Comparison of ENCODE assay signal across 8 cellular contexts in genomic region chr6:3176562-3177355, GRCh38. TPM values are rescaled to one million over a fixed set of nuclear protein-coding genes. Genes with fewer than 3 reads are reported as not detected.
A peak's percentile ranks its signal among the peaks of the same experiment; 100 is the strongest.
DNase-seq lines count a peak whose midpoint lies in the region; ATAC-seq, FAIRE-seq and TF ChIP-seq lines count a peak whose summit lies in the region.
"Had no signal": no experiment of that assay in that cellular context is flagged by ENCODE, and none has a peak within 500 bp of the region (broad histone marks: within the 10 kb centered on the region; RNA-seq: fewer than 3 reads in every experiment).

No MANE protein-coding gene starts in this region.

- H3K9ac ChIP-seq in neural progenitor cell = no peak overlapping the region

- no peak overlapping the region for H3K4me2 ChIP-seq in neural progenitor cell

- TF ChIP-seq CTCF in HFF-Myc (IDR thresholded peaks at IDR 0.05; ENCODE audit: low read depth, low read length, missing control alignments) (no peak), brain (conservative IDR thresholded peaks at IDR 0.05) (no peak), neural progenitor cell (IDR thresholded peaks at IDR 0.05) (no peak), D721Med (IDR thresholded peaks at IDR 0.05; ENCODE audit: insufficient read depth, missing control alignments) (no peak)

- no peak overlapping the region for H2AFZ ChIP-seq in neural progenitor cell (replicated peaks)

- no peaks in the 10 kb centered on the region for H3K9me3 ChIP-seq in neural progenitor cell (ENCODE audit: low read depth)

- no peaks in the 10 kb centered on the region for H3K27me3 ChIP-seq in neural progenitor cell

- peak; percentile 78 for DNase-seq in HFF-Myc (ENCODE audit: extremely low read depth, low read depth)
- peak; percentile 62 for DNase-seq in occipital lobe (lab: John Stamatoyannopoulos, UW)
- DNase-seq in neural progenitor cell (ENCODE audit: low spot score) = no peak
- DNase-seq in D721Med (ENCODE audit: insufficient read length, low spot score) = no peak

- ATAC-seq in GM19455 (IDR thresholded peaks at IDR 0.05; ENCODE audit: unreplicated experiment) = no peak

- no peaks in the 10 kb centered on the region for H3K79me2 ChIP-seq in neural progenitor cell (ENCODE audit: low read depth)

- H3K9me3 Mint-ChIP-seq in brain = peaks cover 0 to 3% (median 0%) of the 10 kb centered on the region in 5 experiments
- peaks cover 11% of the 10 kb centered on the region for H3K9me3 Mint-ChIP-seq in neural progenitor cell
- H3K9me3 Mint-ChIP-seq: stimulated activated naive CD8-positive, alpha-beta T cell treated with anti-CD3 and anti-CD28 coated beads, Interleukin-15, Interleukin-2, amounts not matched to agents 100 ng/mL and 50 ng/mL, for 24 hours had no signal

- H4K20me1 ChIP-seq in neural progenitor cell (ENCODE audit: low read depth) = no peaks in the 10 kb centered on the region

- H3K4me1 Mint-ChIP-seq in brain (peaks cover 42% of the 10 kb centered on the region), neural progenitor cell (peaks cover 44% of the 10 kb centered on the region)

- H3K27ac Mint-ChIP-seq in brain (peak overlapping the region in 3 of 5 experiments; percentile 38 to 96 (median 62)), neural progenitor cell (no peak overlapping the region)
- H3K27ac Mint-ChIP-seq: stimulated activated naive CD8-positive, alpha-beta T cell treated with anti-CD3 and anti-CD28 coated beads, Interleukin-15, Interleukin-2, amounts not matched to agents 100 ng/mL and 50 ng/mL, for 24 hours had no signal

- H3K36me3 Mint-ChIP-seq in brain = no peaks in the 10 kb centered on the region
- H3K36me3 Mint-ChIP-seq in neural progenitor cell = peaks cover 9% of the 10 kb centered on the region

- no peak for FAIRE-seq in D721Med (lab: Jason Lieb, UNC)

- no peaks in the 10 kb centered on the region for H3K27me3 Mint-ChIP-seq in brain
- H3K27me3 Mint-ChIP-seq in neural progenitor cell (ENCODE audit: insufficient read depth, low read depth) = peaks cover 2% of the 10 kb centered on the region
- H3K27me3 Mint-ChIP-seq: stimulated activated naive CD8-positive, alpha-beta T cell treated with anti-CD3 and anti-CD28 coated beads, Interleukin-15, Interleukin-2, amounts not matched to agents 100 ng/mL and 50 ng/mL, for 24 hours had no signal

- H3K4me3 Mint-ChIP-seq in brain (no peak overlapping the region), neural progenitor cell (no peak overlapping the region)
- H3K4me3 Mint-ChIP-seq: stimulated activated naive CD8-positive, alpha-beta T cell treated with anti-CD3 and anti-CD28 coated beads, Interleukin-15, Interleukin-2, amounts not matched to agents 100 ng/mL and 50 ng/mL, for 24 hours had no signal

- H3F3A ChIP-seq in neural progenitor cell (ENCODE audit: low read depth) = no peaks in the 10 kb centered on the region

- H3K27ac ChIP-seq in neural progenitor cell = no peak overlapping the region

- no peak overlapping the region for H3K4me3 ChIP-seq in HFF-Myc (replicated peaks; ENCODE audit: low read depth, low read length)
- H3K4me3 ChIP-seq in neural progenitor cell = no peak overlapping the region

- H3K4me1 ChIP-seq in neural progenitor cell = no peaks in the 10 kb centered on the region

- H3K36me3 ChIP-seq in neural progenitor cell = no peaks in the 10 kb centered on the region

TF ChIP-seq in PFSK-1, 5 proteins besides CTCF, POLR2A, EP300 and RAD21:
- TF ChIP-seq REST (IDR thresholded peaks at IDR 0.05; ENCODE audit: insufficient read depth in 1 of 2, low read depth in 2 of 2, low read length in 2 of 2) (no peak), SIN3A (IDR thresholded peaks at IDR 0.05; ENCODE audit: borderline replicate concordance, insufficient read depth, low read length) (peak; percentile 28; the same call in 1 of the 2 replicates)
TF ChIP-seq in PFSK-1: peak in this region for 1.

RNA-seq across cellular contexts. Expression of gene TUBB2A, which starts 19.4 kb away (rescaled TPM):
- 404 TPM for polyA plus RNA-seq in PFSK-1 (2012; ENCODE audit: insufficient read length, low read depth)
- 610 TPM for polyA plus RNA-seq in brain (ENCODE audit: insufficient read depth, low read depth, low replicate concordance)
- 1,207 TPM for total RNA-seq in occipital lobe
- total RNA-seq in neural progenitor cell (ENCODE audit: low replicate concordance) = 57.9 and 117 TPM in 2 replicates

RNA-seq across cellular contexts. Expression of gene TUBB2B, which starts 50.7 kb away (rescaled TPM):
- polyA plus RNA-seq in PFSK-1 (2012; ENCODE audit: insufficient read length, low read depth) = 125 TPM
- polyA plus RNA-seq in brain (ENCODE audit: insufficient read depth, low read depth, low replicate concordance) = 1,989 TPM
- total RNA-seq in occipital lobe (4,324 TPM), neural progenitor cell (ENCODE audit: low replicate concordance) (362 and 762 TPM in 2 replicates)

RNA-seq across cellular contexts. Expression of gene BPHL, which starts 58.2 kb away (rescaled TPM):
- 30.6 TPM for polyA plus RNA-seq in PFSK-1 (2012; ENCODE audit: insufficient read length, low read depth)
- 40.9 TPM for polyA plus RNA-seq in brain (ENCODE audit: insufficient read depth, low read depth, low replicate concordance)
- total RNA-seq in occipital lobe = 18.9 TPM
- total RNA-seq in neural progenitor cell (ENCODE audit: low replicate concordance) = 44.5 TPM in 2 replicates

Comparison
In these comparisons a context has a peak if more than half of its experiments do, and no peak if none do; other contexts are left out.
1. DNase-seq: peak in HFF-Myc (single experiment) and occipital lobe (single experiment); none in neural progenitor cell (single experiment) and D721Med (single experiment).
2. RNA of gene TUBB2A, which starts 19.4 kb away (total RNA-seq): 1,207 TPM in occipital lobe (single experiment); 57.9 to 117 TPM in neural progenitor cell; every median in the first group is over 10 times any median in the second.